ENCODE assay signal across 1 cellular context in genomic region chr5:31361906-31362900, GRCh38.
TF ChIP-seq lines count a peak whose summit lies in the region.

No MANE protein-coding gene starts in this region.

TF ChIP-seq in SK-N-SH, 30 proteins besides CTCF, POLR2A, EP300 and RAD21:
- TF ChIP-seq TEAD4 (IDR thresholded peaks at IDR 0.05; ENCODE audit: borderline replicate concordance, insufficient read depth) (0 out of 2 replicates have a peak, but pooled peaks have one; percentile 2), RXRA (IDR thresholded peaks at IDR 0.05; ENCODE audit: borderline replicate concordance, low read depth) (peak; percentile 78), YY1 (IDR thresholded peaks at IDR 0.05; ENCODE audit: low read depth) (peak; percentile 79; the same call in 1 of the 2 replicates), FOSL2 (IDR thresholded peaks at IDR 0.05; ENCODE audit: borderline replicate concordance, low read depth) (peak; percentile 12; the same call in 1 of the 2 replicates), CHD2 (IDR thresholded peaks at IDR 0.05; ENCODE audit: low read length, partially characterized antibody) (no peak), POLR2AphosphoS5 (IDR thresholded peaks at IDR 0.05; ENCODE audit: low read depth, low read length) (no peak), SIN3A (IDR thresholded peaks at IDR 0.05; ENCODE audit: borderline replicate concordance, low read depth, low read length) (no peak), TCF12 (IDR thresholded peaks at IDR 0.05) (peak; percentile 19; the same call in 1 of the 2 replicates), MAX (IDR thresholded peaks at IDR 0.05; ENCODE audit: low read depth) (0 out of 2 replicates have a peak, but pooled peaks have one; percentile 29)
